In the genomic region with DNA sequence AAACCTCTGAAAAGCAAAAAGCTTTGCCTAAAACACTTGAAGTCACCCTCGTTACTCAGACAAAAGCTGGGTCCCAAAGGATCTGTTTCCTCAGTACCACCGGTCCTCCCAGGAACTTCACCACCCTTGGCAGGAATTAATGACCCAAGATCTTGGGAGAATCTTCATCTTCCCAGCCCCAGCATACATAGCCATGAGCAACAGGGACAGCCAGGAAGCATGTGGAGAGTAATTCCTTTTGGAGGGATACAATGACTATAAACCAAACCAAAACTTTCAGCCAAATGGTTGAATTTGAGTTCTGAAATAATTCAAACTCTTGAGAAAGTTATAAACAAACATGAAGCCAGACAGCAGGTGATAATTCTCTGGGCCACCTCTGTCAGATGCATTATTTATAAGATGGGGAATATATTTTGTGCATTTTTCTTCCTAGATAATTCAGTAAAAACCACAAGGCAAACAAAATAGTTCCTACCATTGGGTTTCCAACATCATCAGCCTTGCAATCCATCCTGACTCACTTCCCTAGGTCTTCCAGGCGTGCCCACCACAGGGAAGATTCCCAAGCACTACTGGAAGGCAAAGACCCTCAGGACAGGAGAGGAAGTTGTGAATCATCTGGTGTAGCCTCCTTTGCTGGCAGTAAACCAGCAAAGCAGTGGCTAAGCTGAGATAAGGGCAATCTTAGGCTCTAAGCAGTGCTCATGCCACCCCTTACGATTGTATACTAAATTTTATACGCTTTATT, we compare ENCODE assay signal across 16 cellular contexts.
DNase-seq lines count a peak whose midpoint lies in the region; ATAC-seq and TF ChIP-seq lines count a peak whose summit lies in the region.
"Had no signal": no experiment of that assay in that cellular context is flagged by ENCODE, and none has a peak within 500 bp of the region (broad histone marks: within the 10 kb centered on the region; RNA-seq: fewer than 3 reads in every experiment).

No MANE protein-coding gene starts in this region.

- H3K4me1 ChIP-seq in IMR-90 (ENCODE audit: control insufficient read depth, insufficient read depth, low read length) = peaks cover 3% of the 10 kb centered on the region; the same call in 1 of the 2 replicates

- peak overlapping the region; percentile 25; the same call in 1 of the 2 replicates for H3K14ac ChIP-seq in IMR-90 (replicated peaks; ENCODE audit: low read depth, low read length)

- DNase-seq in A172 (ENCODE audit: low spot score) (peak; percentile 92), IMR-90 (peak; percentile 61), astrocyte of the spinal cord (ENCODE audit: low read depth, low spot score) (peak; percentile 83), islet precursor cell (peak; percentile 76)
- no peak for DNase-seq in activated CD4-positive, alpha-beta T cell treated with anti-CD3 and anti-CD28 coated beads, Interleukin-2, amount 50 U/mL, for 48 hours
- DNase-seq in natural killer cell treated with Interleukin-12 subunit alpha and Interleukin-12 subunit beta and Interleukin-15 and Interleukin-18, amount 100 ng/mL, for 72 hours (ENCODE audit: low spot score) = no peak
- DNase-seq: activated CD4-positive, alpha-beta T cell treated with anti-CD3 and anti-CD28 coated beads, Interleukin-2, amount 10 ng/mL, durations not matched to agents 7 days and 5 days; activated T-cell treated with anti-CD3 and anti-CD28 coated beads, Interleukin-2, amount 50 U/mL, for 48 hours; naive thymus-derived CD4-positive, alpha-beta T cell; NCI-H1048; NCI-H345; NK-92 treated with Interleukin-12 subunit alpha and Interleukin-12 subunit beta, amount 100 ng/mL, for 24 hours; SIG-M5 had no signal

- H2BK5ac ChIP-seq in IMR-90 (ENCODE audit: low read depth, low read length, poor library complexity, severe bottlenecking) = no peak overlapping the region

- no peak overlapping the region for H3K27ac Mint-ChIP-seq in natural killer cell treated with Interleukin-12 subunit alpha and Interleukin-12 subunit beta and Interleukin-15 and Interleukin-18, amount 100 ng/mL, for 72 hours
- H3K27ac Mint-ChIP-seq: activated CD4-positive, alpha-beta T cell treated with anti-CD3 and anti-CD28 coated beads, Interleukin-2, amount 10 ng/mL, durations not matched to agents 7 days and 5 days; naive thymus-derived CD4-positive, alpha-beta T cell had no signal

- no peak overlapping the region for H2BK15ac ChIP-seq in IMR-90 (ENCODE audit: low read depth, low read length)

- POLR2A ChIA-PET in IMR-90 (lab: Charles Lee; ENCODE audit: unreplicated experiment) = no interaction called here

- CTCF ChIA-PET in IMR-90 (lab: Yijun Ruan, JAX) = interaction anchor here (0.6 kb wide), 2 partner anchors 143 to 184 kb away, joined by 3 read pairs; no protein-coding TSS in a partner anchor

- no peaks in the 10 kb centered on the region for H3K4me1 Mint-ChIP-seq in natural killer cell treated with Interleukin-12 subunit alpha and Interleukin-12 subunit beta and Interleukin-15 and Interleukin-18, amount 100 ng/mL, for 72 hours (ENCODE audit: low read depth in 2 of 2)
- H3K4me1 Mint-ChIP-seq: activated CD4-positive, alpha-beta T cell treated with anti-CD3 and anti-CD28 coated beads, Interleukin-2, amount 10 ng/mL, durations not matched to agents 7 days and 5 days; naive thymus-derived CD4-positive, alpha-beta T cell had no signal

- no peak overlapping the region for H3K4me3 Mint-ChIP-seq in natural killer cell treated with Interleukin-12 subunit alpha and Interleukin-12 subunit beta and Interleukin-15 and Interleukin-18, amount 100 ng/mL, for 72 hours
- H3K4me3 Mint-ChIP-seq: activated CD4-positive, alpha-beta T cell treated with anti-CD3 and anti-CD28 coated beads, Interleukin-2, amount 10 ng/mL, durations not matched to agents 7 days and 5 days; naive thymus-derived CD4-positive, alpha-beta T cell had no signal

- peak overlapping the region; percentile 97 for H2BK120ac ChIP-seq in IMR-90 (ENCODE audit: low read depth, low read length)

- H3K18ac ChIP-seq in IMR-90 (ENCODE audit: low read depth, low read length) = peak overlapping the region; percentile 1; the same call in 1 of the 2 replicates

- H3K36me3 Mint-ChIP-seq in natural killer cell treated with Interleukin-12 subunit alpha and Interleukin-12 subunit beta and Interleukin-15 and Interleukin-18, amount 100 ng/mL, for 72 hours = no peaks in the 10 kb centered on the region

- intact Hi-C loops in IMR-90 (cut with micrococcal nuclease) = no loop called here

- peak overlapping the region; percentile 38; the same call in 1 of the 2 replicates for H3K56ac ChIP-seq in IMR-90 (ENCODE audit: extremely low read depth, insufficient read depth, low read length)

- TF ChIP-seq CTCF in IMR-90 (conservative IDR thresholded peaks at IDR 0.05; ENCODE audit: low read depth, low read length) = no peak
- no peak for TF ChIP-seq CTCF in astrocyte of the spinal cord (IDR thresholded peaks at IDR 0.05; ENCODE audit: low read depth, low read length)

- H4K91ac ChIP-seq in IMR-90 (ENCODE audit: insufficient read depth, low read depth, low read length) = peak overlapping the region; percentile 66; the same call in 1 of the 2 replicates

- peak overlapping the region; percentile 99 for H2BK20ac ChIP-seq in IMR-90 (ENCODE audit: low read depth, low read length)

- H3K4ac ChIP-seq in IMR-90 (ENCODE audit: low read depth, low read length) = peak overlapping the region; percentile 95

- no peak overlapping the region for H2AK9ac ChIP-seq in IMR-90 (replicated peaks; ENCODE audit: low read depth, low read length, poor library complexity)

- H3K4me2 ChIP-seq in IMR-90 (ENCODE audit: low read depth, low read length) = no peak overlapping the region

- peaks cover 34 to 70% of the 10 kb centered on the region in 2 donors for H3K27me3 Mint-ChIP-seq in natural killer cell treated with Interleukin-12 subunit alpha and Interleukin-12 subunit beta and Interleukin-15 and Interleukin-18, amount 100 ng/mL, for 72 hours

- WGBS in IMR-90 (ENCODE audit: extremely low coverage in 2 of 2, insufficient read length in 1 of 2), 2 experiments = no CpG with 5 or more reads among the region's 5 CpGs

- peaks cover 8% of the 10 kb centered on the region for H3K9me1 ChIP-seq in IMR-90 (ENCODE audit: insufficient read depth, low read length)

- peak; percentile 85 for ATAC-seq in IMR-90 (ENCODE audit: low read depth)
- no peak for ATAC-seq in HG02759 (IDR thresholded peaks at IDR 0.05; ENCODE audit: unreplicated experiment)
- no peak for ATAC-seq in HG03354 (IDR thresholded peaks at IDR 0.05; ENCODE audit: poor library complexity, severe bottlenecking, unreplicated experiment)
- no peak for ATAC-seq in natural killer cell treated with Interleukin-12 subunit alpha and Interleukin-12 subunit beta and Interleukin-15 and Interleukin-18, amount 100 ng/mL, for 72 hours
- ATAC-seq: HepG2; naive thymus-derived CD4-positive, alpha-beta T cell had no signal

- in situ Hi-C loops in IMR-90 (cut with MboI; ENCODE audit: low sequenced_read_pairs) (loop anchor here (25.0 kb wide), 1 partner anchor 1335 kb away; no protein-coding TSS in a partner anchor), astrocyte of the spinal cord (cut with HindIII; ENCODE audit: low sequenced_read_pairs) (no loop called here)

- H4K20me1 ChIP-seq in IMR-90 (ENCODE audit: insufficient read depth, low read length) = no peaks in the 10 kb centered on the region

- H3K27ac ChIP-seq in IMR-90 (ENCODE audit: insufficient read depth, low read length) = peak overlapping the region; percentile 67; the same call in 1 of the 2 replicates

- H3K9me3 ChIP-seq in IMR-90 (ENCODE audit: control insufficient read depth, insufficient read depth, low read length) = no peaks in the 10 kb centered on the region

- H3K27me3 ChIP-seq in IMR-90 (ENCODE audit: control insufficient read depth, insufficient read depth, low read length) = peaks cover 7% of the 10 kb centered on the region

- no peak overlapping the region for H3K9ac ChIP-seq in IMR-90 (ENCODE audit: low read depth, low read length)

- no peak overlapping the region for H2AFZ ChIP-seq in IMR-90 (replicated peaks; ENCODE audit: low read length, poor library complexity)

- no peaks in the 10 kb centered on the region for H3K36me3 ChIP-seq in IMR-90 (ENCODE audit: control insufficient read depth, insufficient read depth, low read length)

- no peak for TF ChIP-seq RAD21 in IMR-90 (IDR thresholded peaks at IDR 0.05; ENCODE audit: low read length)

- H2AK5ac ChIP-seq in IMR-90 (ENCODE audit: low read depth, low read length) = no peak overlapping the region; the same call in 1 of the 2 replicates

- dilution Hi-C loops in IMR-90 (cut with HindIII; ENCODE audit: low sequenced_read_pairs, unreplicated experiment) = no loop called here

- TF ChIP-seq POLR2A in IMR-90 (IDR thresholded peaks at IDR 0.05; ENCODE audit: low read depth, low read length) = no peak

- no peak overlapping the region; the same call in 1 of the 2 replicates for H4K5ac ChIP-seq in IMR-90 (ENCODE audit: low read depth, low read length)

- peak overlapping the region; percentile 53 for H3K23ac ChIP-seq in IMR-90 (ENCODE audit: low read depth, low read length)

- no peak overlapping the region for H3K4me3 ChIP-seq in IMR-90 (ENCODE audit: insufficient read depth, low read depth, low read length)
- H3K4me3 ChIP-seq in astrocyte of the spinal cord (ENCODE audit: low read depth, low read length) = no peak overlapping the region

- H3K79me1 ChIP-seq in IMR-90 (ENCODE audit: low read depth in 1 of 2, low read length in 2 of 2) = no peaks in the 10 kb centered on the region

- no peaks in the 10 kb centered on the region for H3K9me3 Mint-ChIP-seq in natural killer cell treated with Interleukin-12 subunit alpha and Interleukin-12 subunit beta and Interleukin-15 and Interleukin-18, amount 100 ng/mL, for 72 hours
- H3K9me3 Mint-ChIP-seq: activated CD4-positive, alpha-beta T cell treated with anti-CD3 and anti-CD28 coated beads, Interleukin-2, amount 10 ng/mL, durations not matched to agents 7 days and 5 days; naive thymus-derived CD4-positive, alpha-beta T cell had no signal

- no TSS peak for BruUV-seq in IMR-90 (replicated peaks; lab: Mats Ljungman, UMichigan)

- H4K8ac ChIP-seq in IMR-90 (ENCODE audit: low read depth in 2 of 2, low read length in 2 of 2) = peak overlapping the region in 1 of 2 experiments; percentile 52; a peak in 1 of 4 replicates

TF ChIP-seq in IMR-90, 13 proteins besides CTCF, POLR2A, EP300 and RAD21 (continues in another document):
- TF ChIP-seq SMC3 (IDR thresholded peaks at IDR 0.05; ENCODE audit: low read depth, low read length) (no peak), BHLHE40 (IDR thresholded peaks at IDR 0.05; ENCODE audit: low read depth, low read length) (no peak), MXI1 (IDR thresholded peaks at IDR 0.05; ENCODE audit: borderline replicate concordance, low read depth, low read length) (no peak), RCOR1 (IDR thresholded peaks at IDR 0.05; ENCODE audit: insufficient replicate concordance, low read length) (no peak), RFX5 (IDR thresholded peaks at IDR 0.05; ENCODE audit: low read depth, low read length) (no peak), MAZ (IDR thresholded peaks at IDR 0.05; ENCODE audit: borderline replicate concordance, low read depth, low read length) (no peak), NFE2L2 (IDR thresholded peaks at IDR 0.05; ENCODE audit: low read depth, low read length) (no peak)

Comparison
In these comparisons a context has a peak if more than half of its experiments do, and no peak if none do; other contexts are left out.
1. DNase-seq: peak in A172 (single experiment), IMR-90 (single experiment), astrocyte of the spinal cord (single experiment) and islet precursor cell (single experiment); none in activated CD4-positive, alpha-beta T cell treated with anti-CD3 and anti-CD28 coated beads, Interleukin-2, amount 50 U/mL, for 48 hours (0 of 2) and natural killer cell treated with Interleukin-12 subunit alpha and Interleukin-12 subunit beta and Interleukin-15 and Interleukin-18, amount 100 ng/mL, for 72 hours (single experiment).